Comparison of ENCODE assay signal across 8 cellular contexts in genomic region chr12:81668475-81668874, GRCh38.
A peak's percentile ranks its signal among the peaks of the same experiment; 100 is the strongest.
DNase-seq lines count a peak whose midpoint lies in the region; ATAC-seq and TF ChIP-seq lines count a peak whose summit lies in the region.

No MANE protein-coding gene starts in this region.

- H3K79me2 ChIP-seq in GM23248 (ENCODE audit: insufficient read depth): no peaks in the 10 kb centered on the region

- no peak for TF ChIP-seq CTCF in GM13976 (IDR thresholded peaks at IDR 0.05; ENCODE audit: borderline replicate concordance, control extremely low read depth, extremely low read depth, insufficient read depth, missing control alignments)

- no peak overlapping the region for H2AFZ ChIP-seq in GM23248

- no peak overlapping the region for H3K4me3 Mint-ChIP-seq in activated T-helper 2 cell treated with anti-CD3 and anti-CD28 coated beads, Interferon-gamma antibody, Interleukin-2, Interleukin-4, amounts not matched to agents 10 μg/mL and 5 μg/mL and 100 μg/mL, durations not matched to agents 14 hours and 24 hours and 36 hours (ENCODE audit: low read depth)

- 0 to 3% methylated on average over 1 of the region's 1 CpG for WGBS in GM23248 (ENCODE audit: low coverage in 1 of 2, low lambda C conversion rate in 2 of 2, missing lambda C conversion rate in 2 of 2), 2 experiments

- no peak overlapping the region for H3K27ac ChIP-seq in GM23248

- no peaks in the 10 kb centered on the region for H3K36me3 ChIP-seq in GM23248 (ENCODE audit: low read depth)

- no peaks in the 10 kb centered on the region for H4K20me1 ChIP-seq in GM23248 (ENCODE audit: insufficient read depth)

- H3K27me3 ChIP-seq in GM23248 (replicated peaks; ENCODE audit: insufficient read depth): peaks cover 17% of the 10 kb centered on the region

- intact Hi-C loops in activated T-helper 2 cell treated with anti-CD3 and anti-CD28 coated beads, Interferon-gamma antibody, Interleukin-2, Interleukin-4, amounts not matched to agents 10 μg/mL and 5 μg/mL and 100 μg/mL, durations not matched to agents 14 hours and 24 hours and 36 hours (cut with micrococcal nuclease): no loop called here

- in situ Hi-C loops in GM23248 (cut with MboI) (no loop called here), GM13976 (cut with MboI; ENCODE audit: low sequenced_read_pairs, unreplicated experiment) (no loop called here)

- H3K27me3 Mint-ChIP-seq in activated T-helper 2 cell treated with anti-CD3 and anti-CD28 coated beads, Interferon-gamma antibody, Interleukin-2, Interleukin-4, amounts not matched to agents 10 μg/mL and 5 μg/mL and 100 μg/mL, durations not matched to agents 14 hours and 24 hours and 36 hours (ENCODE audit: low read depth): no peaks in the 10 kb centered on the region

- peaks cover 4% of the 10 kb centered on the region for H3K4me1 ChIP-seq in GM23248 (ENCODE audit: insufficient read depth)

- ATAC-seq in GM18498 (IDR thresholded peaks at IDR 0.05; ENCODE audit: unreplicated experiment): peak; percentile 92
- peak; percentile 55 for ATAC-seq in esophagus mucosa

- H3K4me1 Mint-ChIP-seq in activated T-helper 2 cell treated with anti-CD3 and anti-CD28 coated beads, Interferon-gamma antibody, Interleukin-2, Interleukin-4, amounts not matched to agents 10 μg/mL and 5 μg/mL and 100 μg/mL, durations not matched to agents 14 hours and 24 hours and 36 hours (ENCODE audit: low read depth): peaks cover 3% of the 10 kb centered on the region

- no peaks in the 10 kb centered on the region for H3K9me3 Mint-ChIP-seq in activated T-helper 2 cell treated with anti-CD3 and anti-CD28 coated beads, Interferon-gamma antibody, Interleukin-2, Interleukin-4, amounts not matched to agents 10 μg/mL and 5 μg/mL and 100 μg/mL, durations not matched to agents 14 hours and 24 hours and 36 hours

- DNase-seq in GM23248 (peak; percentile 94), M059J (ENCODE audit: low read depth) (peak; percentile 76), NCI-H510A (lab: John Stamatoyannopoulos, UW) (no peak), GM13976 (ENCODE audit: low spot score) (no peak), COLO668 (lab: John Stamatoyannopoulos, UW; ENCODE audit: unreplicated experiment) (no peak)
- DNase-seq in activated T-helper 2 cell treated with anti-CD3 and anti-CD28 coated beads, Interferon-gamma antibody, Interleukin-2, Interleukin-4, amounts not matched to agents 10 μg/mL and 5 μg/mL and 100 μg/mL, durations not matched to agents 14 hours and 24 hours and 36 hours (ENCODE audit: low spot score): no peak

- H3K4me3 ChIP-seq in GM23248: no peak overlapping the region

- H3K27ac Mint-ChIP-seq in activated T-helper 2 cell treated with anti-CD3 and anti-CD28 coated beads, Interferon-gamma antibody, Interleukin-2, Interleukin-4, amounts not matched to agents 10 μg/mL and 5 μg/mL and 100 μg/mL, durations not matched to agents 14 hours and 24 hours and 36 hours: no peak overlapping the region

- H3F3A ChIP-seq in GM23248 (ENCODE audit: insufficient read depth): peaks cover 11% of the 10 kb centered on the region

- H3K9me3 ChIP-seq in GM23248 (ENCODE audit: low read depth): no peaks in the 10 kb centered on the region

- H3K9ac ChIP-seq in GM23248: no peak overlapping the region

- no peaks in the 10 kb centered on the region for H3K36me3 Mint-ChIP-seq in activated T-helper 2 cell treated with anti-CD3 and anti-CD28 coated beads, Interferon-gamma antibody, Interleukin-2, Interleukin-4, amounts not matched to agents 10 μg/mL and 5 μg/mL and 100 μg/mL, durations not matched to agents 14 hours and 24 hours and 36 hours (ENCODE audit: low read depth)

- H3K9me2 ChIP-seq in GM23248 (ENCODE audit: insufficient read depth): no peaks in the 10 kb centered on the region

- no peak overlapping the region for H3K4me2 ChIP-seq in GM23248 (ENCODE audit: unreplicated experiment)

Comparison
In these comparisons a context has a peak if more than half of its experiments do, and no peak if none do; other contexts are left out.
1. DNase-seq: peak in GM23248 (single experiment) and M059J (single experiment); none in NCI-H510A (single experiment), GM13976 (single experiment), activated T-helper 2 cell treated with anti-CD3 and anti-CD28 coated beads, Interferon-gamma antibody, Interleukin-2, Interleukin-4, amounts not matched to agents 10 μg/mL and 5 μg/mL and 100 μg/mL, durations not matched to agents 14 hours and 24 hours and 36 hours (single experiment) and COLO668 (single experiment).